27 cellular contexts compared by ENCODE assay signal in genomic region chr9:34240021-34240420, GRCh38.
DNase-seq lines count a peak whose midpoint lies in the region; ATAC-seq, FAIRE-seq and TF ChIP-seq lines count a peak whose summit lies in the region.
"Had no signal": no experiment of that assay in that cellular context is flagged by ENCODE, and none has a peak within 500 bp of the region (broad histone marks: within the 10 kb centered on the region; RNA-seq: fewer than 3 reads in every experiment).

No MANE protein-coding gene starts in this region.

- TF ChIP-seq RAD21 in K562 (CRISPR knock-in tag; conservative IDR thresholded peaks at IDR 0.05 in 1 of 2, IDR thresholded peaks at IDR 0.05 in 1 of 2), result no peak

- H3K4me3 ChIP-seq in GM23338 (no peak overlapping the region), K562 (no peak overlapping the region)
- H3K4me3 ChIP-seq: esophagus squamous epithelium, skin epidermis, tibial nerve had no signal

- TF ChIP-seq CTCF in GM23338 (conservative IDR thresholded peaks at IDR 0.05; ENCODE audit: low read depth in 2 of 2), result no peak
- TF ChIP-seq CTCF in K562 (IDR thresholded peaks at IDR 0.05 in 2 of 3, conservative IDR thresholded peaks at IDR 0.05 in 1 of 3; ENCODE audit: insufficient read depth in 2 of 3, low read depth in 1 of 3, low read length in 3 of 3), result no peak

- in situ Hi-C loops in K562 (cut with MboI), result no loop called here

- H3K4me3 Mint-ChIP-seq in activated T-cell treated with anti-CD3 and anti-CD28 coated beads, Interleukin-2, amount 50 U/mL, for 24 hours, result no peak overlapping the region
- no peak overlapping the region for H3K4me3 Mint-ChIP-seq in GM23338
- H3K4me3 Mint-ChIP-seq: activated CD8-positive, alpha-beta T cell treated with anti-CD3 and anti-CD28 coated beads, Interleukin-2, amount 10 ng/mL, durations not matched to agents 7 days and 5 days; nephron had no signal

- no peak for TF ChIP-seq POLR2A in K562 (conservative IDR thresholded peaks at IDR 0.05)

- H3K27me3 Mint-ChIP-seq in activated T-cell treated with anti-CD3 and anti-CD28 coated beads, Interleukin-2, amount 50 U/mL, for 24 hours, result no peaks in the 10 kb centered on the region
- peaks cover 3% of the 10 kb centered on the region for H3K27me3 Mint-ChIP-seq in GM23338 (ENCODE audit: insufficient read depth, low read depth, poor library complexity)

- H3K4me1 Mint-ChIP-seq in activated T-cell treated with anti-CD3 and anti-CD28 coated beads, Interleukin-2, amount 50 U/mL, for 24 hours (ENCODE audit: low read depth), result peaks cover 24% of the 10 kb centered on the region
- peaks cover 11% of the 10 kb centered on the region for H3K4me1 Mint-ChIP-seq in GM23338

- TF ChIP-seq EP300 in K562 (IDR thresholded peaks at IDR 0.05; ENCODE audit: low read length), result no peak

- no peaks in the 10 kb centered on the region for H3K9me1 ChIP-seq in K562 (ENCODE audit: control insufficient read depth, insufficient read depth, low read length)

- no peaks in the 10 kb centered on the region for H3F3A ChIP-seq in GM23338 (replicated peaks; ENCODE audit: low read depth)

- H3K79me2 ChIP-seq in GM23338 (replicated peaks; ENCODE audit: insufficient read depth), result no peaks in the 10 kb centered on the region
- H3K79me2 ChIP-seq in K562 (ENCODE audit: control insufficient read depth, insufficient read depth, low read length), result no peaks in the 10 kb centered on the region

- H3K9ac ChIP-seq in K562 (ENCODE audit: insufficient read depth in 1 of 2, low read depth in 2 of 2, low read length in 2 of 2), result no peak overlapping the region

- POLR2A ChIA-PET in K562 (lab: Yijun Ruan, JAX), result interaction anchor here (1.0 kb wide), 1 partner anchor 23 kb away, joined by 3 read pairs; no protein-coding TSS in a partner anchor

- peaks cover 16% of the 10 kb centered on the region for H4K20me1 ChIP-seq in GM23338 (replicated peaks; ENCODE audit: insufficient read depth)
- no peaks in the 10 kb centered on the region for H4K20me1 ChIP-seq in K562 (replicated peaks; ENCODE audit: control insufficient read depth, insufficient read depth, low read length)

- H3K4me1 ChIP-seq in GM23338 (ENCODE audit: insufficient read depth), result peaks cover 10% of the 10 kb centered on the region; the same call in 1 of the 2 replicates
- H3K4me1 ChIP-seq in K562 (replicated peaks in 1 of 2; ENCODE audit: control insufficient read depth in 2 of 2, insufficient read depth in 2 of 2, low read length in 2 of 2), result no peaks in the 10 kb centered on the region

- ATAC-seq in GM23338, result peak; percentile 57
- no peak for ATAC-seq in K562
- ATAC-seq: activated CD8-positive, alpha-beta T cell treated with anti-CD3 and anti-CD28 coated beads, Interleukin-2, amount 10 ng/mL, durations not matched to agents 7 days and 5 days; HepG2; PC-3; Right ventricle myocardium inferior had no signal

- H3K9me3 ChIP-seq in K562 (replicated peaks; ENCODE audit: control insufficient read depth, insufficient read depth, low read depth, low read length), result no peaks in the 10 kb centered on the region
- H3K9me3 ChIP-seq: esophagus squamous epithelium, tibial nerve had no signal

- peak overlapping the region; percentile 11 for H3K27ac Mint-ChIP-seq in activated T-cell treated with anti-CD3 and anti-CD28 coated beads, Interleukin-2, amount 50 U/mL, for 24 hours
- peak overlapping the region; percentile 71 for H3K27ac Mint-ChIP-seq in GM23338
- H3K27ac Mint-ChIP-seq: activated CD8-positive, alpha-beta T cell treated with anti-CD3 and anti-CD28 coated beads, Interleukin-2, amount 10 ng/mL, durations not matched to agents 7 days and 5 days; nephron had no signal

- no peak overlapping the region for H2AFZ ChIP-seq in GM23338
- no peak overlapping the region for H2AFZ ChIP-seq in K562 (ENCODE audit: low read depth, low read length)

- CTCF ChIA-PET in K562 (lab: Yijun Ruan, JAX; ENCODE audit: low intra/inter-chr PET ratio), result no interaction called here

- FAIRE-seq in K562 (lab: Jason Lieb, UNC), result peak; percentile 46
- FAIRE-seq: frontal cortex, HepG2, islet of Langerhans had no signal

- H3K4me2 ChIP-seq in GM23338 (no peak overlapping the region), K562 (ENCODE audit: insufficient read depth, low read length) (no peak overlapping the region)

- 86% methylated on average over 1 of the region's 1 CpG for WGBS in K562 (ENCODE audit: insufficient coverage, low coverage, missing lambda C conversion rate)

- no peaks in the 10 kb centered on the region for H3K9me2 ChIP-seq in GM23338 (ENCODE audit: insufficient read depth)

- H3K27ac ChIP-seq in GM23338 (ENCODE audit: low read depth) (no peak overlapping the region), K562 (ENCODE audit: extremely low read depth, low read depth, low read length) (no peak overlapping the region)
- H3K27ac ChIP-seq: brain microvascular endothelial cell, esophagus squamous epithelium, tibial nerve had no signal

- H3K27me3 ChIP-seq in GM23338 (ENCODE audit: insufficient read depth) (no peaks in the 10 kb centered on the region), K562 (ENCODE audit: control insufficient read depth in 2 of 2, insufficient read depth in 2 of 2, low read length in 2 of 2) (no peaks in the 10 kb centered on the region)
- H3K27me3 ChIP-seq: brain microvascular endothelial cell, esophagus squamous epithelium, tibial nerve had no signal

- H3K9me3 Mint-ChIP-seq in activated T-cell treated with anti-CD3 and anti-CD28 coated beads, Interleukin-2, amount 50 U/mL, for 24 hours, result no peaks in the 10 kb centered on the region
- H3K9me3 Mint-ChIP-seq in GM23338, result no peaks in the 10 kb centered on the region
- H3K9me3 Mint-ChIP-seq: nephron had no signal

- intact Hi-C loops in K562 (cut with micrococcal nuclease), result no loop called here

- BruUV-seq in K562 (replicated peaks; lab: Mats Ljungman, UMichigan), result no TSS peak

- DNase-seq in activated T-cell treated with anti-CD3 and anti-CD28 coated beads, Interleukin-2, amount 50 U/mL, for 24 hours, result no peak
- no peak for DNase-seq in activated T-cell treated with anti-CD3 and anti-CD28 coated beads, Interleukin-2, amount 50 U/mL, for 1 hour
- peak; percentile 44 for DNase-seq in GM23338 (ENCODE audit: low spot score)
- no peak for DNase-seq in K562 (ENCODE audit: extremely low read depth in 1 of 4, low spot score in 3 of 4)
- DNase-seq in lung microvascular endothelial cell (ENCODE audit: low read depth in 2 of 2), result peak; percentile 32 to 47
- no peak for DNase-seq in NCI-H526 treated with DMSO at 0.1 percent for 48 hours (lab: John Stamatoyannopoulos, UW)
- no peak for DNase-seq in LoVo (ENCODE audit: low spot score)
- DNase-seq in NAMALWA (ENCODE audit: low spot score), result no peak
- DNase-seq: activated CD4-positive, alpha-beta T cell treated with anti-CD3 and anti-CD28 coated beads for 1 hour; activated CD8-positive, alpha-beta T cell treated with anti-CD3 and anti-CD28 coated beads, Interleukin-2, amount 10 ng/mL, durations not matched to agents 7 days and 5 days; activated gamma-delta T cell; amniotic stem cell; brain microvascular endothelial cell; esophagus squamous epithelium; midbrain; NCI-H1048; NCI-H1694 treated with DMSO at 0.1 percent for 48 hours; NCI-H2171 treated with DMSO at 0.1 percent for 48 hours; NCI-H510A treated with DMSO at 0.1 percent for 48 hours; PC-3 had no signal

- H3K36me3 ChIP-seq in GM23338 (ENCODE audit: insufficient read depth), result peaks cover 13% of the 10 kb centered on the region; the same call in 1 of the 2 replicates
- peaks cover 46% of the 10 kb centered on the region for H3K36me3 ChIP-seq in K562 (ENCODE audit: control insufficient read depth, insufficient read depth, low read length)

- peaks cover 87% of the 10 kb centered on the region for H3K36me3 Mint-ChIP-seq in activated T-cell treated with anti-CD3 and anti-CD28 coated beads, Interleukin-2, amount 50 U/mL, for 24 hours (ENCODE audit: low read depth)
- H3K36me3 Mint-ChIP-seq in GM23338 (ENCODE audit: low read depth), result peaks cover 33% of the 10 kb centered on the region

TF ChIP-seq in GM23338, 12 proteins besides CTCF, POLR2A, EP300 and RAD21 (continues in another document):
- TF ChIP-seq ZNF114 (CRISPR knock-in tag; IDR thresholded peaks at IDR 0.05) (no peak), ETS1 (IDR thresholded peaks at IDR 0.05) (no peak), POLR2AphosphoS5 (IDR thresholded peaks at IDR 0.05; ENCODE audit: low read depth) (no peak)

TF ChIP-seq in K562, 482 proteins besides CTCF, POLR2A, EP300 and RAD21 (continues in another document):
- TF ChIP-seq ZNF217 (CRISPR knock-in tag; IDR thresholded peaks at IDR 0.05) (no peak), ZKSCAN3 (CRISPR knock-in tag; IDR thresholded peaks at IDR 0.05) (no peak), BRD9 (IDR thresholded peaks at IDR 0.05; ENCODE audit: low read depth, partially characterized antibody) (no peak), SMARCA5 (IDR thresholded peaks at IDR 0.05) (no peak), SMC3 (conservative IDR thresholded peaks at IDR 0.05; ENCODE audit: insufficient read depth, low read depth, low read length) (no peak), ZNF644 (tag; IDR thresholded peaks at IDR 0.05; ENCODE audit: low read depth) (no peak), GABPA (tag; conservative IDR thresholded peaks at IDR 0.05; ENCODE audit: low read depth) (no peak), BRD4 (IDR thresholded peaks at IDR 0.05) (no peak), NELFE (IDR thresholded peaks at IDR 0.05; ENCODE audit: insufficient read depth, insufficient read length) (no peak), ZNF778 (CRISPR knock-in tag; IDR thresholded peaks at IDR 0.05) (no peak), FOXP1 (CRISPR knock-in tag; IDR thresholded peaks at IDR 0.05) (no peak), MIER1 (IDR thresholded peaks at IDR 0.05; ENCODE audit: low read depth) (no peak), ZNF696 (CRISPR knock-in tag; conservative IDR thresholded peaks at IDR 0.05) (no peak)
- TF ChIP-seq, protein P1, sequence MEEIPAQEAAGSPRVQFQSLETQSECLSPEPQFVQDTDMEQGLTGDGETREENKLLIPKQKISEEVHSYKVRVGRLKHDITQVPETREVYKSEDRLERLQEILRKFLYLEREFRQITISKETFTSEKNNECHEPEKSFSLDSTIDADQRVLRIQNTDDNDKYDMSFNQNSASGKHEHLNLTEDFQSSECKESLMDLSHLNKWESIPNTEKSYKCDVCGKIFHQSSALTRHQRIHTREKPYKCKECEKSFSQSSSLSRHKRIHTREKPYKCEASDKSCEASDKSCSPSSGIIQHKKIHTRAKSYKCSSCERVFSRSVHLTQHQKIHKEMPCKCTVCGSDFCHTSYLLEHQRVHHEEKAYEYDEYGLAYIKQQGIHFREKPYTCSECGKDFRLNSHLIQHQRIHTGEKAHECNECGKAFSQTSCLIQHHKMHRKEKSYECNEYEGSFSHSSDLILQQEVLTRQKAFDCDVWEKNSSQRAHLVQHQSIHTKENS (CRISPR knock-in tag; IDR thresholded peaks at IDR 0.05), result no peak

Comparison
In these comparisons a context has a peak if more than half of its experiments do, and no peak if none do; other contexts are left out.
1. DNase-seq: peak in GM23338 (single experiment) and lung microvascular endothelial cell (2 of 2); none in activated T-cell treated with anti-CD3 and anti-CD28 coated beads, Interleukin-2, amount 50 U/mL, for 24 hours (single experiment), activated T-cell treated with anti-CD3 and anti-CD28 coated beads, Interleukin-2, amount 50 U/mL, for 1 hour (single experiment), K562 (0 of 4), NCI-H526 treated with DMSO at 0.1 percent for 48 hours (single experiment), LoVo (single experiment) and NAMALWA (single experiment).